1 cellular context compared by ENCODE assay signal in genomic region chr3:195163719-195164572, GRCh38.
TF ChIP-seq lines count a peak whose summit lies in the region.

No MANE protein-coding gene starts in this region.

TF ChIP-seq in IMR-90, 13 proteins besides CTCF, POLR2A, EP300 and RAD21 (continued from another document):
- no peak for TF ChIP-seq CEBPB (IDR thresholded peaks at IDR 0.05; ENCODE audit: low read depth, low read length)
TF ChIP-seq in IMR-90: peak in this region for 0.
